ENCODE assay signal across 8 cellular contexts in genomic region chr11:66568124-66568916, GRCh38. TPM values are rescaled to one million over a fixed set of nuclear protein-coding genes. Genes with fewer than 3 reads are reported as not detected.
DNase-seq lines count a peak whose midpoint lies in the region; ATAC-seq and TF ChIP-seq lines count a peak whose summit lies in the region.

CTSF (minus strand) TSS chr11:66568606; CDS start chr11:66568486, 120 bp downstream.

- peak within 1 kb of the TSS; percentile 62 for H2AFZ ChIP-seq in MM.1S (ENCODE audit: low read length)

- H3K4me1 ChIP-seq in MM.1S (ENCODE audit: low read length) (no peaks in the 10 kb centered on the region), cardiac muscle cell (ENCODE audit: low read depth) (peaks cover 7% of the 10 kb centered on the region), rectal smooth muscle tissue (ENCODE audit: control insufficient read depth, insufficient read depth, low read length) (peaks cover 2% of the 10 kb centered on the region), uterus (peaks cover 0 to 5% of the 10 kb centered on the region in 2 donors)

- H3F3A ChIP-seq in MM.1S (ENCODE audit: insufficient read depth, low read length) = no peaks in the 10 kb centered on the region

- H3K4me3 ChIP-seq in MM.1S (ENCODE audit: low read length) (peak within 1 kb of the TSS; percentile 55; the same call in 1 of the 2 replicates), cardiac muscle cell (peak within 1 kb of the TSS; percentile 15), rectal smooth muscle tissue (ENCODE audit: low read length) (peak within 1 kb of the TSS; percentile 68), uterus (peak within 1 kb of the TSS; percentile 22 to 78)

- no peak for ATAC-seq in HG03469 (IDR thresholded peaks at IDR 0.05; ENCODE audit: unreplicated experiment)

- intact Hi-C loops in uterus (cut with DNase I; ENCODE audit: low total_unique reads) = no loop called here

- H3K9ac ChIP-seq in MM.1S (ENCODE audit: low read length) = no peak within 1 kb of the TSS
- no peak within 1 kb of the TSS for H3K9ac ChIP-seq in rectal smooth muscle tissue (ENCODE audit: low read length)

- H3K27ac ChIP-seq in MM.1S (ENCODE audit: low read length) = no peak within 1 kb of the TSS
- H3K27ac ChIP-seq in adipose tissue (ENCODE audit: low read depth, low read length) = no peak within 1 kb of the TSS
- H3K27ac ChIP-seq in cardiac muscle cell = no peak within 1 kb of the TSS
- peak within 1 kb of the TSS; percentile 24 for H3K27ac ChIP-seq in rectal smooth muscle tissue (ENCODE audit: low read depth, low read length)
- peak within 1 kb of the TSS; percentile 58 to 75 for H3K27ac ChIP-seq in uterus

- 3 to 5% (median 4%) methylated on average over 75 to 77 of the region's 77 CpGs for WGBS in adipose tissue, 3 donors

- no peaks in the 10 kb centered on the region for H3K79me2 ChIP-seq in MM.1S (ENCODE audit: low read length)

- peak within 1 kb of the TSS; percentile 72 for H3K4me2 ChIP-seq in MM.1S (ENCODE audit: low read depth, low read length)

- no peaks in the 10 kb centered on the region for H3K9me3 ChIP-seq in MM.1S (replicated peaks; ENCODE audit: insufficient read depth, low read length)
- no peaks in the 10 kb centered on the region for H3K9me3 ChIP-seq in cardiac muscle cell (ENCODE audit: low read depth)
- no peaks in the 10 kb centered on the region for H3K9me3 ChIP-seq in uterus

- H4K20me1 ChIP-seq in MM.1S (ENCODE audit: insufficient read depth, low read length) = no peaks in the 10 kb centered on the region

- TF ChIP-seq CTCF in MM.1S (IDR thresholded peaks at IDR 0.05; ENCODE audit: low read length) (no peak), cardiac muscle cell (IDR thresholded peaks at IDR 0.05; ENCODE audit: low read depth, low read length) (no peak), uterus (IDR thresholded peaks at IDR 0.05) (peak in 1 of 4 experiments; percentile 20)

- no peaks in the 10 kb centered on the region for H3K9me2 ChIP-seq in MM.1S (replicated peaks; ENCODE audit: insufficient read depth, low read length)

- peak; percentile 82 for DNase-seq in EL
- peak; percentile 73 for DNase-seq in MM.1S
- peak; percentile 47 to 69 (median 52) for DNase-seq in T-helper 1 cell
- DNase-seq in cardiac muscle cell (ENCODE audit: low read depth in 1 of 2, low spot score in 1 of 2) = peak; percentile 35 to 82
- DNase-seq in uterus = peak; percentile 83

- H3K36me3 ChIP-seq in MM.1S (replicated peaks; ENCODE audit: insufficient read depth, low read length) (no peaks in the 10 kb centered on the region), cardiac muscle cell (no peaks in the 10 kb centered on the region), rectal smooth muscle tissue (ENCODE audit: control insufficient read depth, insufficient read depth, low read length) (peaks cover 2% of the 10 kb centered on the region), uterus (no peaks in the 10 kb centered on the region)

- H3K27me3 ChIP-seq in MM.1S (replicated peaks; ENCODE audit: insufficient read depth, low read length) = peaks cover 62% of the 10 kb centered on the region
- H3K27me3 ChIP-seq in cardiac muscle cell = no peaks in the 10 kb centered on the region
- H3K27me3 ChIP-seq in rectal smooth muscle tissue (ENCODE audit: control insufficient read depth, insufficient read depth, low read length) = no peaks in the 10 kb centered on the region
- no peaks in the 10 kb centered on the region for H3K27me3 ChIP-seq in uterus

- TF ChIP-seq POLR2A in uterus (IDR thresholded peaks at IDR 0.05) = peak; percentile 39 to 54

RNA-seq across cellular contexts. Expression of gene CTSF, which starts in this region (rescaled TPM):
- 10 to 100 TPM; 22.4 to 73.7 (median 40.3) TPM for polyA plus RNA-seq in adipose tissue
- 15.2 and 45.6 TPM in 2 replicates for total RNA-seq in cardiac muscle cell
- 16.8 and 51.0 TPM in 2 replicates for polyA plus RNA-seq in cardiac muscle cell
- 10 to 100 TPM; 61.2 to 89.1 (median 83.6) TPM for total RNA-seq in uterus

Comparison
In these comparisons a context has a peak if more than half of its experiments do, and no peak if none do; other contexts are left out.
1. H3K27ac ChIP-seq: peak in rectal smooth muscle tissue (single experiment) and uterus (2 of 2); none in MM.1S (single experiment), adipose tissue (single experiment) and cardiac muscle cell (single experiment).
2. H3K4me3 ChIP-seq: peak in every context shown above with its lines; median percentile 68 in rectal smooth muscle tissue; 55 in MM.1S; 50 in uterus; 15 in cardiac muscle cell.
3. Peak in every context shown above with its lines, with median percentiles within 50 percentile points of each other: DNase-seq.